ENCODE assay signal across 8 cellular contexts in genomic region chr1:116373451-116374339, GRCh38. TPM values are rescaled to one million over a fixed set of nuclear protein-coding genes. Genes with fewer than 3 reads are reported as not detected.
DNase-seq lines count a peak whose midpoint lies in the region; ATAC-seq, FAIRE-seq and TF ChIP-seq lines count a peak whose summit lies in the region.

No MANE protein-coding gene starts in this region.

- H3K9me3 ChIP-seq in duodenal mucosa (ENCODE audit: control insufficient read depth in 1 of 2, low read length in 2 of 2) (no peaks in the 10 kb centered on the region), lower lobe of right lung (no peaks in the 10 kb centered on the region)

- H3K27ac ChIP-seq in duodenal mucosa (ENCODE audit: low read depth, low read length) (peak overlapping the region; percentile 88), lower lobe of right lung (peak overlapping the region; percentile 96)

- peak; percentile 50 for TF ChIP-seq POLR2A in H54 (IDR thresholded peaks at IDR 0.05; ENCODE audit: low read depth, low read length)

- H3K9ac ChIP-seq in duodenal mucosa (ENCODE audit: low read depth in 1 of 2, low read length in 2 of 2), result peak overlapping the region; percentile 92 to 97

- intact Hi-C loops in activated CD4-positive, alpha-beta T cell treated with anti-CD3 and anti-CD28 coated beads, Interleukin-2, amount 10 ng/mL, durations not matched to agents 24 days and 14 days (cut with micrococcal nuclease), result loop anchor here (1.0 to 10.0 kb wide), 7 partner anchors 15 to 1291 kb away; partner anchors contain the start of gene TTF2
- intact Hi-C loops in lower lobe of right lung (cut with DNase I), result no loop called here

- H3K27me3 Mint-ChIP-seq in activated CD4-positive, alpha-beta T cell treated with anti-CD3 and anti-CD28 coated beads, Interleukin-2, amount 10 ng/mL, durations not matched to agents 24 days and 14 days, result peaks cover 22% of the 10 kb centered on the region

- H3K4me1 ChIP-seq in duodenal mucosa (ENCODE audit: control insufficient read depth in 1 of 2, insufficient read depth in 2 of 2, low read length in 2 of 2) (peaks cover 39 to 44% of the 10 kb centered on the region in 2 donors), lower lobe of right lung (peaks cover 57% of the 10 kb centered on the region)

- H3K4me3 ChIP-seq in duodenal mucosa (ENCODE audit: low read depth in 1 of 2, low read length in 2 of 2) (peak overlapping the region; percentile 95 to 96), lower lobe of right lung (peak overlapping the region; percentile 84)

- no peak for TF ChIP-seq CTCF in lower lobe of right lung (IDR thresholded peaks at IDR 0.05)

- H3K27me3 ChIP-seq in duodenal mucosa (ENCODE audit: control insufficient read depth in 1 of 2, insufficient read depth in 2 of 2, low read length in 2 of 2), result no peaks in the 10 kb centered on the region
- H3K27me3 ChIP-seq in lower lobe of right lung (ENCODE audit: low read depth), result no peaks in the 10 kb centered on the region

- H3K4me3 Mint-ChIP-seq in activated CD4-positive, alpha-beta T cell treated with anti-CD3 and anti-CD28 coated beads, Interleukin-2, amount 10 ng/mL, durations not matched to agents 24 days and 14 days, result peak overlapping the region; percentile 96

- H3K27ac Mint-ChIP-seq in activated CD4-positive, alpha-beta T cell treated with anti-CD3 and anti-CD28 coated beads, Interleukin-2, amount 10 ng/mL, durations not matched to agents 24 days and 14 days, result peak overlapping the region; percentile 96

- peaks cover 3% of the 10 kb centered on the region for H3K9me3 Mint-ChIP-seq in activated CD4-positive, alpha-beta T cell treated with anti-CD3 and anti-CD28 coated beads, Interleukin-2, amount 10 ng/mL, durations not matched to agents 24 days and 14 days

- H3K4me1 Mint-ChIP-seq in activated CD4-positive, alpha-beta T cell treated with anti-CD3 and anti-CD28 coated beads, Interleukin-2, amount 10 ng/mL, durations not matched to agents 24 days and 14 days, result peaks cover 40% of the 10 kb centered on the region

- FAIRE-seq in H54 (lab: Jason Lieb, UNC), result no peak

- peaks cover 20% of the 10 kb centered on the region for H3K36me3 Mint-ChIP-seq in activated CD4-positive, alpha-beta T cell treated with anti-CD3 and anti-CD28 coated beads, Interleukin-2, amount 10 ng/mL, durations not matched to agents 24 days and 14 days (ENCODE audit: low read depth)

- peaks cover 0 to 6% of the 10 kb centered on the region in 2 donors for H3K36me3 ChIP-seq in duodenal mucosa (ENCODE audit: control insufficient read depth in 1 of 2, insufficient read depth in 2 of 2, low read length in 2 of 2)
- H3K36me3 ChIP-seq in lower lobe of right lung, result no peaks in the 10 kb centered on the region

- peak; percentile 71 for DNase-seq in D341Med (ENCODE audit: low spot score)
- DNase-seq in H54 (ENCODE audit: insufficient read length, low spot score), result peak; percentile 27
- DNase-seq in NCI-H1694 treated with DMSO at 0.1 percent for 48 hours (lab: John Stamatoyannopoulos, UW), result peak; percentile 21
- DNase-seq in activated CD4-positive, alpha-beta T cell treated with anti-CD3 and anti-CD28 coated beads, Interleukin-2, amount 10 ng/mL, durations not matched to agents 24 days and 14 days, result peak; percentile 90
- DNase-seq in lower lobe of right lung, result peak; percentile 87
- DNase-seq in stimulated activated CD4-positive, alpha-beta T cell treated with anti-CD3 and anti-CD28 coated beads, TNF-alpha, amount 100 ng/mL, for 4 hours (ENCODE audit: low read depth in 3 of 3), result peak; percentile 15 to 42 (median 29)

- ATAC-seq in lower lobe of right lung (peak; percentile 42 to 55), HG03565 (IDR thresholded peaks at IDR 0.05; ENCODE audit: unreplicated experiment) (no peak)

RNA-seq across cellular contexts. Expression of gene ATP1A1, which starts 0.7 kb away (rescaled TPM):
- 252 and 261 TPM in 2 replicates for total RNA-seq in activated CD4-positive, alpha-beta T cell treated with anti-CD3 and anti-CD28 coated beads, Interleukin-2, amount 10 ng/mL, durations not matched to agents 24 days and 14 days
- total RNA-seq in lower lobe of right lung, result 518 TPM

Comparison
In these comparisons a context has a peak if more than half of its experiments do, and no peak if none do; other contexts are left out.
1. DNase-seq: peak in every context shown above with its lines; median percentile 90 in activated CD4-positive, alpha-beta T cell treated with anti-CD3 and anti-CD28 coated beads, Interleukin-2, amount 10 ng/mL, durations not matched to agents 24 days and 14 days; 87 in lower lobe of right lung; 71 in D341Med; 29 in stimulated activated CD4-positive, alpha-beta T cell treated with anti-CD3 and anti-CD28 coated beads, TNF-alpha, amount 100 ng/mL, for 4 hours; 27 in H54; 21 in NCI-H1694 treated with DMSO at 0.1 percent for 48 hours.